16 cellular contexts compared by ENCODE assay signal in genomic region chrX:154040863-154041262, GRCh38. TPM values are rescaled to one million over a fixed set of nuclear protein-coding genes. Genes with fewer than 3 reads are reported as not detected.
DNase-seq lines count a peak whose midpoint lies in the region; ATAC-seq and TF ChIP-seq lines count a peak whose summit lies in the region.
"Had no signal": no experiment of that assay in that cellular context is flagged by ENCODE, and none has a peak within 500 bp of the region (broad histone marks: within the 10 kb centered on the region; RNA-seq: fewer than 3 reads in every experiment).

No MANE protein-coding gene starts in this region.

- H3K27ac ChIP-seq in left ventricle myocardium inferior (replicated peaks), result peak overlapping the region; percentile 38
- peak overlapping the region; percentile 86 for H3K27ac ChIP-seq in brain microvascular endothelial cell
- peak overlapping the region; percentile 85 for H3K27ac ChIP-seq in osteoblast (ENCODE audit: low read depth, low read length)
- peak overlapping the region; percentile 55 for H3K27ac ChIP-seq in vagina
- H3K27ac ChIP-seq: neural progenitor cell, WERI-Rb-1 had no signal

- no peaks in the 10 kb centered on the region for H3K27me3 ChIP-seq in left ventricle myocardium inferior (ENCODE audit: low read depth)
- H3K27me3 ChIP-seq in brain microvascular endothelial cell (replicated peaks), result no peaks in the 10 kb centered on the region
- peaks cover 10% of the 10 kb centered on the region for H3K27me3 ChIP-seq in osteoblast (ENCODE audit: insufficient read depth, low read length)
- no peaks in the 10 kb centered on the region for H3K27me3 ChIP-seq in vagina
- H3K27me3 ChIP-seq: neural progenitor cell, thyroid gland had no signal

- H2AFZ ChIP-seq in osteoblast (ENCODE audit: low read length), result no peak overlapping the region
- H2AFZ ChIP-seq: neural progenitor cell had no signal

- H3K36me3 ChIP-seq in left ventricle myocardium inferior (no peaks in the 10 kb centered on the region), brain microvascular endothelial cell (replicated peaks) (no peaks in the 10 kb centered on the region), osteoblast (ENCODE audit: insufficient read depth, low read length) (no peaks in the 10 kb centered on the region), vagina (no peaks in the 10 kb centered on the region)
- H3K36me3 ChIP-seq: neural progenitor cell, thyroid gland had no signal

- H3K4me1 ChIP-seq in left ventricle myocardium inferior (peaks cover 68% of the 10 kb centered on the region), osteoblast (ENCODE audit: insufficient read depth, low read length) (peaks cover 50% of the 10 kb centered on the region), vagina (peaks cover 55% of the 10 kb centered on the region)
- H3K4me1 ChIP-seq: neural progenitor cell had no signal

- no peak for DNase-seq in left ventricle myocardium inferior
- DNase-seq in Right ventricle myocardium inferior (ENCODE audit: missing footprints), result no peak
- no peak for DNase-seq in brain microvascular endothelial cell
- no peak for DNase-seq in osteoblast (ENCODE audit: insufficient read length, low spot score, missing footprints)
- DNase-seq in vagina (ENCODE audit: extremely low spot score in 2 of 2), result no peak
- no peak for DNase-seq in dedifferentiated amniotic fluid mesenchymal stem cell (ENCODE audit: extremely low spot score)
- DNase-seq in effector CD4-positive, alpha-beta T cell, result no peak
- DNase-seq in Kasumi-1 (lab: John Stamatoyannopoulos, UW), result no peak
- DNase-seq: activated T-cell treated with anti-CD3 and anti-CD28 coated beads for 4 hours, DMS79, heart left ventricle, NCI-H1092, OCI-M1, WERI-Rb-1 had no signal

- no peak overlapping the region for H3K4me2 ChIP-seq in osteoblast (ENCODE audit: insufficient read depth, low read length)
- H3K4me2 ChIP-seq: neural progenitor cell had no signal

- H3K79me2 ChIP-seq in osteoblast (ENCODE audit: insufficient read depth, low read length), result peaks cover 44% of the 10 kb centered on the region

- no peak for TF ChIP-seq CTCF in left ventricle myocardium inferior (IDR thresholded peaks at IDR 0.05; ENCODE audit: borderline replicate concordance)
- TF ChIP-seq CTCF in brain microvascular endothelial cell (IDR thresholded peaks at IDR 0.05; ENCODE audit: low read depth, low read length, missing control alignments), result no peak
- no peak for TF ChIP-seq CTCF in osteoblast (IDR thresholded peaks at IDR 0.05; ENCODE audit: extremely low read depth, low read depth, low read length)
- TF ChIP-seq CTCF in vagina (IDR thresholded peaks at IDR 0.05), result no peak

- in situ Hi-C loops in brain microvascular endothelial cell (cut with HindIII; ENCODE audit: low pct_ligation_motif_present, low sequenced_read_pairs), result no loop called here

- H3K4me3 ChIP-seq in left ventricle myocardium inferior, result no peak overlapping the region
- no peak overlapping the region for H3K4me3 ChIP-seq in brain microvascular endothelial cell (ENCODE audit: low read depth, low read length)
- H3K4me3 ChIP-seq in osteoblast (ENCODE audit: insufficient read depth, low read length), result no peak overlapping the region
- H3K4me3 ChIP-seq in vagina, result no peak overlapping the region
- H3K4me3 ChIP-seq: heart left ventricle, neural progenitor cell, thyroid gland had no signal

- no peak for TF ChIP-seq POLR2A in vagina (IDR thresholded peaks at IDR 0.05)

- no peak for ATAC-seq in Right ventricle myocardium inferior

- H4K20me1 ChIP-seq in osteoblast (ENCODE audit: insufficient read depth, low read length), result peaks cover 4% of the 10 kb centered on the region

- intact Hi-C loops in left ventricle myocardium inferior (cut with micrococcal nuclease) (no loop called here), Right ventricle myocardium inferior (cut with DNase I) (no loop called here), vagina (cut with DNase I) (no loop called here)

- H3K9me3 ChIP-seq in left ventricle myocardium inferior (replicated peaks) (no peaks in the 10 kb centered on the region), osteoblast (ENCODE audit: low read depth, low read length) (no peaks in the 10 kb centered on the region), vagina (no peaks in the 10 kb centered on the region)
- H3K9me3 ChIP-seq: heart left ventricle, thyroid gland had no signal

RNA-seq across cellular contexts. Expression of gene IRAK1, which starts 21.2 kb away (rescaled TPM):
- 40.6 TPM for total RNA-seq in left ventricle myocardium inferior
- 38.6 TPM for total RNA-seq in Right ventricle myocardium inferior
- total RNA-seq in osteoblast, result 99.5 and 100 TPM in 2 replicates
- 46.7 TPM for total RNA-seq in vagina

RNA-seq across cellular contexts. Expression of gene MECP2, which starts 56.7 kb away (rescaled TPM):
- total RNA-seq in left ventricle myocardium inferior (28.3 TPM), Right ventricle myocardium inferior (32.8 TPM), osteoblast (31.1 and 33.3 TPM in 2 replicates), vagina (38.5 TPM)
